ENCODE assay signal across 1 cellular context in the genomic region with DNA sequence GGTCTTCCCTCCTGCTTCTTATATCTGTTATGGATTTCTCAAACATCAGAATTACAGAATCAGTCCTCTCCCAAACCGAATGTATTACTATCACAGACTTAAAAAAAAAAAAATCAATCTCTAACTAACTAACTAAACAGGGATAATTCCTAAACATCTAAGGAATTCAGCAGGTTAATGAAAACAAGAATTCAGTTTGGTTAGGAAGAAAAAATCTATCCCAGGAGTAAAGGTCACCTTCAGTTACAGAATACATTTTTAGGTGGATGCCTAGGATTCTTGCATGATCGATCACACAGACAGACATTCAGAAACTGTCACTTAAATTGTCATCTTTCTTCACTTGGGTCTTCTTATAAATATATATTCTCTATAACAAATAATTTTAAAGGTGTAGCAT.
TF ChIP-seq lines count a peak whose summit lies in the region.

No MANE protein-coding gene starts in this region.

TF ChIP-seq in A549, 52 proteins besides CTCF, POLR2A, EP300 and RAD21:
- TF ChIP-seq ZNF302 (CRISPR knock-in tag; IDR thresholded peaks at IDR 0.05), result no peak
- TF ChIP-seq TFCP2L1 (CRISPR knock-in tag; IDR thresholded peaks at IDR 0.05), result no peak
- no peak for TF ChIP-seq TP53 (CRISPR knock-in tag; IDR thresholded peaks at IDR 0.05)
- TF ChIP-seq CBX2 (IDR thresholded peaks at IDR 0.05; ENCODE audit: borderline replicate concordance, low read depth), result no peak
- no peak for TF ChIP-seq POLR2AphosphoS2 (conservative IDR thresholded peaks at IDR 0.05; ENCODE audit: low read length)
- no peak for TF ChIP-seq BHLHE40 (IDR thresholded peaks at IDR 0.05; ENCODE audit: low read depth, low read length)
- TF ChIP-seq, protein P1, sequence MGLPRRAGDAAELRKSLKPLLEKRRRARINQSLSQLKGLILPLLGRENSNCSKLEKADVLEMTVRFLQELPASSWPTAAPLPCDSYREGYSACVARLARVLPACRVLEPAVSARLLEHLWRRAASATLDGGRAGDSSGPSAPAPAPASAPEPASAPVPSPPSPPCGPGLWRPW (IDR thresholded peaks at IDR 0.05), result no peak
- TF ChIP-seq FOSB (CRISPR knock-in tag; IDR thresholded peaks at IDR 0.05), result no peak
